ENCODE assay signal across 17 cellular contexts in the genomic region with DNA sequence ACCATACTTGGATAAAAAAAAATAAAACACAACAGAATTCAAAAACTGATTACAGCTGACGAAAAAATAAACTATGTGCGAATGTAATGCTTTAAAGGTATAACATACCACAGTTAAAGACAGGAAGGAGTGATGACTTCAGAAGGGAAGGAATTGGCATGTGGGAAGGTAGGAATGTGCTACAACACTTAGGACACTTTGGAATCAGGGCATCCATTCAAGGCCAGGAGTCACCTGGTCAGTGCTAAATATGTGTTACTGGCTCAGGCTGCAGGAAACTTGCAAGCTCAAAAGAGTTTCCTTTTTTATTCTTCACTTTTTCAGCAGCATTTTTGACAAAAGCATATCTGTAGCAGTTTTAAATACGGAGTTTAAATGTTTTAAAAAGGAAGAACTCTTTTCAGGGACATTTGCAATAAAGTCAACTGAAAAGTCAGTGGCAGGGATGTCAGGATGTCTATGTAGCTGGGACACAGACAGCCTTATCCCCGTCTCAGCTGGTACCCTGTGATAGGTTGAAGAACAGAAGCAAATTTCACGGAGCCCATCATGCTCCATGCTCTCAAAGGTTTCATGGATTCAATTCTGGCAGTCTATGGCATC.
DNase-seq lines count a peak whose midpoint lies in the region; ATAC-seq, FAIRE-seq and TF ChIP-seq lines count a peak whose summit lies in the region.
"Had no signal": no experiment of that assay in that cellular context is flagged by ENCODE, and none has a peak within 500 bp of the region (broad histone marks: within the 10 kb centered on the region; RNA-seq: fewer than 3 reads in every experiment).

No MANE protein-coding gene starts in this region.

- H3K4me3 ChIP-seq in DOHH2 (ENCODE audit: low read length) (peak overlapping the region; percentile 16; the same call in 1 of the 2 replicates), choroid plexus epithelial cell (ENCODE audit: low read depth, low read length) (no peak overlapping the region), mesendoderm (ENCODE audit: low read length) (no peak overlapping the region)

- WGBS in mesendoderm (ENCODE audit: extremely low coverage, insufficient coverage, low lambda C conversion rate) = no CpG with 5 or more reads among the region's 5 CpGs

- no peak for FAIRE-seq in RCC 7860 (lab: Jason Lieb, UNC)
- FAIRE-seq: GM12891, GM19239 had no signal

- H4K5ac ChIP-seq in mesendoderm (ENCODE audit: low read length) = no peak overlapping the region

- no peak overlapping the region for H2BK5ac ChIP-seq in mesendoderm (ENCODE audit: low read length)

- no peak overlapping the region for H2AK5ac ChIP-seq in mesendoderm (ENCODE audit: low read length)

- H3K18ac ChIP-seq in mesendoderm (ENCODE audit: low read length) = no peak overlapping the region

- TF ChIP-seq CTCF in DOHH2 (IDR thresholded peaks at IDR 0.05; ENCODE audit: low read depth, low read length, poor library complexity, severe bottlenecking) = no peak
- no peak for TF ChIP-seq CTCF in choroid plexus epithelial cell (conservative IDR thresholded peaks at IDR 0.05; ENCODE audit: low read depth, low read length)

- H3K9me3 ChIP-seq in DOHH2 (ENCODE audit: control insufficient read depth, insufficient read depth, low read length) = no peaks in the 10 kb centered on the region

- H3K27ac ChIP-seq in DOHH2 (ENCODE audit: low read depth, low read length) = no peak overlapping the region; the same call in 1 of the 2 replicates
- no peak overlapping the region for H3K27ac ChIP-seq in mesendoderm (ENCODE audit: low read depth, low read length)

- no peak overlapping the region for H3K9ac ChIP-seq in mesendoderm (ENCODE audit: low read length)

- DNase-seq in RCC 7860 (ENCODE audit: low spot score) = peak; percentile 28
- peak; percentile 58 for DNase-seq in choroid plexus epithelial cell (ENCODE audit: low read depth)
- DNase-seq in mesendoderm = peak; percentile 75
- no peak for DNase-seq in SKM-1 (lab: John Stamatoyannopoulos, UW; ENCODE audit: unreplicated experiment)
- DNase-seq in kidney glomerular epithelial cell (lab: John Stamatoyannopoulos, UW) = no peak
- DNase-seq: AML-193; CD4-positive, CD25-positive, alpha-beta regulatory T cell; DMS53; Kasumi-1; NCI-H2029; NCI-H2171 treated with DMSO at 0.1 percent for 48 hours; NCI-H510A had no signal

- no peaks in the 10 kb centered on the region for H3K79me2 ChIP-seq in DOHH2 (ENCODE audit: control insufficient read depth, low read length)
- no peaks in the 10 kb centered on the region for H3K79me2 ChIP-seq in mesendoderm (ENCODE audit: control insufficient read depth, insufficient read depth, low read length)

- no peak overlapping the region for H2BK15ac ChIP-seq in mesendoderm (replicated peaks; ENCODE audit: low read depth)

- H4K8ac ChIP-seq in mesendoderm (ENCODE audit: low read depth, low read length) = no peak overlapping the region

- no peak overlapping the region for H3K4ac ChIP-seq in mesendoderm (ENCODE audit: low read depth, low read length)

- H3K56ac ChIP-seq in mesendoderm (ENCODE audit: low read length) = no peak overlapping the region

- no peaks in the 10 kb centered on the region for H4K20me1 ChIP-seq in DOHH2 (ENCODE audit: control insufficient read depth, insufficient read depth, low read depth, low read length)

- H3K4me2 ChIP-seq in DOHH2 (ENCODE audit: low read length) (peak overlapping the region; percentile 68), mesendoderm (ENCODE audit: low read length) (no peak overlapping the region)

- no peaks in the 10 kb centered on the region for H3F3A ChIP-seq in DOHH2 (ENCODE audit: control insufficient read depth, insufficient read depth)

- H3K79me1 ChIP-seq in mesendoderm (ENCODE audit: low read length) = no peaks in the 10 kb centered on the region

- no peaks in the 10 kb centered on the region for H3K36me3 ChIP-seq in DOHH2 (ENCODE audit: control insufficient read depth, low read length)
- H3K36me3 ChIP-seq in mesendoderm (ENCODE audit: control insufficient read depth, insufficient read depth, low read length) = no peaks in the 10 kb centered on the region

- H3K9me2 ChIP-seq in DOHH2 (replicated peaks; ENCODE audit: control insufficient read depth, low read length) = no peaks in the 10 kb centered on the region

- H3K27me3 ChIP-seq in DOHH2 (ENCODE audit: control insufficient read depth, low read length) = no peaks in the 10 kb centered on the region
- no peaks in the 10 kb centered on the region for H3K27me3 ChIP-seq in mesendoderm (ENCODE audit: insufficient read depth, low read length, poor library complexity)

- H3K23ac ChIP-seq in mesendoderm (ENCODE audit: low read length) = no peak overlapping the region

- H2BK120ac ChIP-seq in mesendoderm (ENCODE audit: low read depth, low read length) = no peak overlapping the region

- peaks cover 48% of the 10 kb centered on the region for H3K4me1 ChIP-seq in DOHH2 (ENCODE audit: control insufficient read depth, low read length)
- H3K4me1 ChIP-seq in mesendoderm (ENCODE audit: control insufficient read depth, low read depth, low read length) = no peaks in the 10 kb centered on the region

- ATAC-seq in GM18907 (IDR thresholded peaks at IDR 0.05; ENCODE audit: unreplicated experiment) = no peak
- ATAC-seq in GM21390 (IDR thresholded peaks at IDR 0.05; ENCODE audit: unreplicated experiment) = no peak

Comparison
In these comparisons a context has a peak if more than half of its experiments do, and no peak if none do; other contexts are left out.
1. DNase-seq: peak in RCC 7860 (single experiment), choroid plexus epithelial cell (single experiment) and mesendoderm (single experiment); none in SKM-1 (single experiment) and kidney glomerular epithelial cell (single experiment).